1 cellular context compared by ENCODE assay signal in the genomic region with DNA sequence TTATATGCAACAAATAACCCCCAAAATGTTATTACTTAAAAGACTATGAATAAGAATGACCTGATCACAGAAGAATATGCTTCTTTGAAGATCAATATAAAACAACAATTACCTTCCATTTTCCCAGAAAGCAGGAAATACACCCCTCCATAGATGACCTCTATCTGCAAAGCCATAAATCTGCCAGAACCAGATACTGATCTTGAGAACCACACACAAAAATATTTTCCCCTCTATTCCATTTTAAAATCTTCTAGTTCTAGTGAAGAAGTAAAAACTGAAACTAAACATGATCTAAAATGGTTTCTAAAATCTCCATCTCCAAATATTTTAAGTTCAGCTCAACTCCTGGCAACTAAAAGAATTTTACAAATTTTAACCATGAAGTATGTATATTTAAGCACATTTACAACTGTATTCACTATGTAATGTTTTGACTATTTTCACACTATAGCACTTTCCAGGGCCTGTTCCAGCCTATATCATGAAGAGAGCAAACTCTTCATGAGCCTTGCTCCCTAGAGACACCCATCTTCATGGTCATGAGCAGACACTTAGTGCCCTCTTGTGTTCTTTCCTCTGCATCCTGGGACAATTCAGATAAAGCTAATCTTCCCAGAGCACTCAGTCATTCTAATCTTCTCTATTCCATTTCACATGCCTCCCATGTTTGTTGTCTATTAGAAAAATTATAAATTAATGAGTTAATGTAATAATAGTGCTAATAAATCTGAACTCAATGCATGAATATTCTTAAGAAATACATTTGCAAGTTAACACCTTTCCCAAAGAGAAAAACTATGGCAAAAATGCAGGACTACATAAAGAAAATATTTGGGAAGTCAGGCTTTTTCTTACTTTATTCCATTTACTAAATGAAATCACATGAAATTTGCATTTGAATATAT.
TF ChIP-seq lines count a peak whose summit lies in the region.

No MANE protein-coding gene starts in this region.

TF ChIP-seq in K562, 482 proteins besides CTCF, POLR2A, EP300 and RAD21 (continued from another document and continues in another):
- TF ChIP-seq, protein P1, sequence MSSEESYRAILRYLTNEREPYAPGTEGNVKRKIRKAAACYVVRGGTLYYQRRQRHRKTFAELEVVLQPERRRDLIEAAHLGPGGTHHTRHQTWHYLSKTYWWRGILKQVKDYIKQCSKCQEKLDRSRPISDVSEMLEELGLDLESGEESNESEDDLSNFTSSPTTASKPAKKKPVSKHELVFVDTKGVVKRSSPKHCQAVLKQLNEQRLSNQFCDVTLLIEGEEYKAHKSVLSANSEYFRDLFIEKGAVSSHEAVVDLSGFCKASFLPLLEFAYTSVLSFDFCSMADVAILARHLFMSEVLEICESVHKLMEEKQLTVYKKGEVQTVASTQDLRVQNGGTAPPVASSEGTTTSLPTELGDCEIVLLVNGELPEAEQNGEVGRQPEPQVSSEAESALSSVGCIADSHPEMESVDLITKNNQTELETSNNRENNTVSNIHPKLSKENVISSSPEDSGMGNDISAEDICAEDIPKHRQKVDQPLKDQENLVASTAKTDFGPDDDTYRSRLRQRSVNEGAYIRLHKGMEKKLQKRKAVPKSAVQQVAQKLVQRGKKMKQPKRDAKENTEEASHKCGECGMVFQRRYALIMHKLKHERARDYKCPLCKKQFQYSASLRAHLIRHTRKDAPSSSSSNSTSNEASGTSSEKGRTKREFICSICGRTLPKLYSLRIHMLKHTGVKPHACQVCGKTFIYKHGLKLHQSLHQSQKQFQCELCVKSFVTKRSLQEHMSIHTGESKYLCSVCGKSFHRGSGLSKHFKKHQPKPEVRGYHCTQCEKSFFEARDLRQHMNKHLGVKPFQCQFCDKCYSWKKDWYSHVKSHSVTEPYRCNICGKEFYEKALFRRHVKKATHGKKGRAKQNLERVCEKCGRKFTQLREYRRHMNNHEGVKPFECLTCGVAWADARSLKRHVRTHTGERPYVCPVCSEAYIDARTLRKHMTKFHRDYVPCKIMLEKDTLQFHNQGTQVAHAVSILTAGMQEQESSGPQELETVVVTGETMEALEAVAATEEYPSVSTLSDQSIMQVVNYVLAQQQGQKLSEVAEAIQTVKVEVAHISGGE (CRISPR knock-in tag; IDR thresholded peaks at IDR 0.05), result no peak
- TF ChIP-seq ILF3 (IDR thresholded peaks at IDR 0.05; ENCODE audit: borderline replicate concordance) (0 out of 2 replicates have a peak, but pooled peaks have one; percentile 41), KLF16 (IDR thresholded peaks at IDR 0.05) (0 out of 2 replicates have a peak, but pooled peaks have one; percentile 27), TCFL5 (CRISPR knock-in tag; conservative IDR thresholded peaks at IDR 0.05) (no peak), DDX20 (tag; IDR thresholded peaks at IDR 0.05; ENCODE audit: low read depth) (no peak), ZNF77 (CRISPR knock-in tag; IDR thresholded peaks at IDR 0.05) (no peak), POLR2H (tag; IDR thresholded peaks at IDR 0.05; ENCODE audit: low read depth) (0 out of 2 replicates have a peak, but pooled peaks have one; percentile 31), GATAD2A (IDR thresholded peaks at IDR 0.05) (no peak), CBFA2T3 (IDR thresholded peaks at IDR 0.05) (peak; percentile 79), ETV6 (IDR thresholded peaks at IDR 0.05; ENCODE audit: borderline replicate concordance in 1 of 2, low read depth in 2 of 2, low read length in 1 of 2) (no peak), ETV6 (CRISPR knock-in tag; IDR thresholded peaks at IDR 0.05; ENCODE audit: borderline replicate concordance) (no peak), ASH1L (IDR thresholded peaks at IDR 0.05; ENCODE audit: borderline replicate concordance, low read depth, partially characterized antibody) (no peak), ZNF347 (CRISPR knock-in tag; IDR thresholded peaks at IDR 0.05; ENCODE audit: low read depth) (no peak), TEAD4 (IDR thresholded peaks at IDR 0.05; ENCODE audit: low read length) (peak; percentile 55; the same call in 1 of the 2 replicates), TEAD4 (CRISPR knock-in tag; IDR thresholded peaks at IDR 0.05; ENCODE audit: borderline replicate concordance) (no peak), MED1 (CRISPR knock-in tag; IDR thresholded peaks at IDR 0.05; ENCODE audit: borderline replicate concordance) (no peak), MYC (IDR thresholded peaks at IDR 0.05; ENCODE audit: low read depth, low read length) (no peak), MYC (CRISPR knock-in tag; IDR thresholded peaks at IDR 0.05; ENCODE audit: borderline replicate concordance, low read depth) (no peak), ZNF699 (CRISPR knock-in tag; IDR thresholded peaks at IDR 0.05; ENCODE audit: insufficient replicate concordance) (no peak), BRF1 (IDR thresholded peaks at IDR 0.05; ENCODE audit: borderline replicate concordance, extremely low read depth, insufficient read length) (no peak), MECOM (CRISPR knock-in tag; IDR thresholded peaks at IDR 0.05) (no peak), NCOR1 (IDR thresholded peaks at IDR 0.05) (peak; percentile 55), DPF2 (IDR thresholded peaks at IDR 0.05) (peak; percentile 67), TCF3 (CRISPR knock-in tag; IDR thresholded peaks at IDR 0.05) (peak; percentile 58), DACH1 (IDR thresholded peaks at IDR 0.05; ENCODE audit: partially characterized antibody) (peak; percentile 93), SRSF3 (IDR thresholded peaks at IDR 0.05; ENCODE audit: insufficient read depth, low read length) (no peak), SMARCA4 (IDR thresholded peaks at IDR 0.05) (peak; percentile 55; the same call in 1 of the 2 replicates), KDM5B (IDR thresholded peaks at IDR 0.05; ENCODE audit: insufficient replicate concordance, low read depth, low read length) (no peak), HMG20A (CRISPR knock-in tag; conservative IDR thresholded peaks at IDR 0.05) (no peak), PHB2 (IDR thresholded peaks at IDR 0.05; ENCODE audit: low read depth) (no peak)
- TF ChIP-seq, protein P2, sequence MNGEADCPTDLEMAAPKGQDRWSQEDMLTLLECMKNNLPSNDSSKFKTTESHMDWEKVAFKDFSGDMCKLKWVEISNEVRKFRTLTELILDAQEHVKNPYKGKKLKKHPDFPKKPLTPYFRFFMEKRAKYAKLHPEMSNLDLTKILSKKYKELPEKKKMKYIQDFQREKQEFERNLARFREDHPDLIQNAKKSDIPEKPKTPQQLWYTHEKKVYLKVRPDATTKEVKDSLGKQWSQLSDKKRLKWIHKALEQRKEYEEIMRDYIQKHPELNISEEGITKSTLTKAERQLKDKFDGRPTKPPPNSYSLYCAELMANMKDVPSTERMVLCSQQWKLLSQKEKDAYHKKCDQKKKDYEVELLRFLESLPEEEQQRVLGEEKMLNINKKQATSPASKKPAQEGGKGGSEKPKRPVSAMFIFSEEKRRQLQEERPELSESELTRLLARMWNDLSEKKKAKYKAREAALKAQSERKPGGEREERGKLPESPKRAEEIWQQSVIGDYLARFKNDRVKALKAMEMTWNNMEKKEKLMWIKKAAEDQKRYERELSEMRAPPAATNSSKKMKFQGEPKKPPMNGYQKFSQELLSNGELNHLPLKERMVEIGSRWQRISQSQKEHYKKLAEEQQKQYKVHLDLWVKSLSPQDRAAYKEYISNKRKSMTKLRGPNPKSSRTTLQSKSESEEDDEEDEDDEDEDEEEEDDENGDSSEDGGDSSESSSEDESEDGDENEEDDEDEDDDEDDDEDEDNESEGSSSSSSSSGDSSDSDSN (IDR thresholded peaks at IDR 0.05; ENCODE audit: borderline replicate concordance in 1 of 2, low read depth in 2 of 2, low read length in 2 of 2), result no peak
- TF ChIP-seq, protein P3, sequence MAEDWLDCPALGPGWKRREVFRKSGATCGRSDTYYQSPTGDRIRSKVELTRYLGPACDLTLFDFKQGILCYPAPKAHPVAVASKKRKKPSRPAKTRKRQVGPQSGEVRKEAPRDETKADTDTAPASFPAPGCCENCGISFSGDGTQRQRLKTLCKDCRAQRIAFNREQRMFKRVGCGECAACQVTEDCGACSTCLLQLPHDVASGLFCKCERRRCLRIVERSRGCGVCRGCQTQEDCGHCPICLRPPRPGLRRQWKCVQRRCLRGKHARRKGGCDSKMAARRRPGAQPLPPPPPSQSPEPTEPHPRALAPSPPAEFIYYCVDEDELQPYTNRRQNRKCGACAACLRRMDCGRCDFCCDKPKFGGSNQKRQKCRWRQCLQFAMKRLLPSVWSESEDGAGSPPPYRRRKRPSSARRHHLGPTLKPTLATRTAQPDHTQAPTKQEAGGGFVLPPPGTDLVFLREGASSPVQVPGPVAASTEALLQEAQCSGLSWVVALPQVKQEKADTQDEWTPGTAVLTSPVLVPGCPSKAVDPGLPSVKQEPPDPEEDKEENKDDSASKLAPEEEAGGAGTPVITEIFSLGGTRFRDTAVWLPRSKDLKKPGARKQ (CRISPR knock-in tag; IDR thresholded peaks at IDR 0.05), result no peak
- TF ChIP-seq, protein P4, sequence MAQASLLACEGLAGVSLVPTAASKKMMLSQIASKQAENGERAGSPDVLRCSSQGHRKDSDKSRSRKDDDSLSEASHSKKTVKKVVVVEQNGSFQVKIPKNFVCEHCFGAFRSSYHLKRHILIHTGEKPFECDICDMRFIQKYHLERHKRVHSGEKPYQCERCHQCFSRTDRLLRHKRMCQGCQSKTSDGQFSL (CRISPR knock-in tag; IDR thresholded peaks at IDR 0.05), result no peak
- TF ChIP-seq, protein P4 (tag; IDR thresholded peaks at IDR 0.05), result no peak
- TF ChIP-seq, protein P5, sequence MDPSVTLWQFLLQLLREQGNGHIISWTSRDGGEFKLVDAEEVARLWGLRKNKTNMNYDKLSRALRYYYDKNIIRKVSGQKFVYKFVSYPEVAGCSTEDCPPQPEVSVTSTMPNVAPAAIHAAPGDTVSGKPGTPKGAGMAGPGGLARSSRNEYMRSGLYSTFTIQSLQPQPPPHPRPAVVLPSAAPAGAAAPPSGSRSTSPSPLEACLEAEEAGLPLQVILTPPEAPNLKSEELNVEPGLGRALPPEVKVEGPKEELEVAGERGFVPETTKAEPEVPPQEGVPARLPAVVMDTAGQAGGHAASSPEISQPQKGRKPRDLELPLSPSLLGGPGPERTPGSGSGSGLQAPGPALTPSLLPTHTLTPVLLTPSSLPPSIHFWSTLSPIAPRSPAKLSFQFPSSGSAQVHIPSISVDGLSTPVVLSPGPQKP (CRISPR knock-in tag; IDR thresholded peaks at IDR 0.05), result no peak
- TF ChIP-seq, protein P6, sequence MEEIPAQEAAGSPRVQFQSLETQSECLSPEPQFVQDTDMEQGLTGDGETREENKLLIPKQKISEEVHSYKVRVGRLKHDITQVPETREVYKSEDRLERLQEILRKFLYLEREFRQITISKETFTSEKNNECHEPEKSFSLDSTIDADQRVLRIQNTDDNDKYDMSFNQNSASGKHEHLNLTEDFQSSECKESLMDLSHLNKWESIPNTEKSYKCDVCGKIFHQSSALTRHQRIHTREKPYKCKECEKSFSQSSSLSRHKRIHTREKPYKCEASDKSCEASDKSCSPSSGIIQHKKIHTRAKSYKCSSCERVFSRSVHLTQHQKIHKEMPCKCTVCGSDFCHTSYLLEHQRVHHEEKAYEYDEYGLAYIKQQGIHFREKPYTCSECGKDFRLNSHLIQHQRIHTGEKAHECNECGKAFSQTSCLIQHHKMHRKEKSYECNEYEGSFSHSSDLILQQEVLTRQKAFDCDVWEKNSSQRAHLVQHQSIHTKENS (CRISPR knock-in tag; IDR thresholded peaks at IDR 0.05), result no peak
- TF ChIP-seq, protein P7, sequence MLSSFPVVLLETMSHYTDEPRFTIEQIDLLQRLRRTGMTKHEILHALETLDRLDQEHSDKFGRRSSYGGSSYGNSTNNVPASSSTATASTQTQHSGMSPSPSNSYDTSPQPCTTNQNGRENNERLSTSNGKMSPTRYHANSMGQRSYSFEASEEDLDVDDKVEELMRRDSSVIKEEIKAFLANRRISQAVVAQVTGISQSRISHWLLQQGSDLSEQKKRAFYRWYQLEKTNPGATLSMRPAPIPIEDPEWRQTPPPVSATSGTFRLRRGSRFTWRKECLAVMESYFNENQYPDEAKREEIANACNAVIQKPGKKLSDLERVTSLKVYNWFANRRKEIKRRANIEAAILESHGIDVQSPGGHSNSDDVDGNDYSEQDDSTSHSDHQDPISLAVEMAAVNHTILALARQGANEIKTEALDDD (IDR thresholded peaks at IDR 0.05), result no peak
- TF ChIP-seq, protein P8, sequence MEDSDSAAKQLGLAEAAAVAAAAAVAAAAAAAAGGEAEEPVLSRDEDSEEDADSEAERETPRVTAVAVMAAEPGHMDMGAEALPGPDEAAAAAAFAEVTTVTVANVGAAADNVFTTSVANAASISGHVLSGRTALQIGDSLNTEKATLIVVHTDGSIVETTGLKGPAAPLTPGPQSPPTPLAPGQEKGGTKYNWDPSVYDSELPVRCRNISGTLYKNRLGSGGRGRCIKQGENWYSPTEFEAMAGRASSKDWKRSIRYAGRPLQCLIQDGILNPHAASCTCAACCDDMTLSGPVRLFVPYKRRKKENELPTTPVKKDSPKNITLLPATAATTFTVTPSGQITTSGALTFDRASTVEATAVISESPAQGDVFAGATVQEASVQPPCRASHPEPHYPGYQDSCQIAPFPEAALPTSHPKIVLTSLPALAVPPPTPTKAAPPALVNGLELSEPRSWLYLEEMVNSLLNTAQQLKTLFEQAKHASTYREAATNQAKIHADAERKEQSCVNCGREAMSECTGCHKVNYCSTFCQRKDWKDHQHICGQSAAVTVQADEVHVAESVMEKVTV (CRISPR knock-in tag; IDR thresholded peaks at IDR 0.05), result peak; percentile 37; the same call in 1 of the 2 replicates
- TF ChIP-seq, protein P9, sequence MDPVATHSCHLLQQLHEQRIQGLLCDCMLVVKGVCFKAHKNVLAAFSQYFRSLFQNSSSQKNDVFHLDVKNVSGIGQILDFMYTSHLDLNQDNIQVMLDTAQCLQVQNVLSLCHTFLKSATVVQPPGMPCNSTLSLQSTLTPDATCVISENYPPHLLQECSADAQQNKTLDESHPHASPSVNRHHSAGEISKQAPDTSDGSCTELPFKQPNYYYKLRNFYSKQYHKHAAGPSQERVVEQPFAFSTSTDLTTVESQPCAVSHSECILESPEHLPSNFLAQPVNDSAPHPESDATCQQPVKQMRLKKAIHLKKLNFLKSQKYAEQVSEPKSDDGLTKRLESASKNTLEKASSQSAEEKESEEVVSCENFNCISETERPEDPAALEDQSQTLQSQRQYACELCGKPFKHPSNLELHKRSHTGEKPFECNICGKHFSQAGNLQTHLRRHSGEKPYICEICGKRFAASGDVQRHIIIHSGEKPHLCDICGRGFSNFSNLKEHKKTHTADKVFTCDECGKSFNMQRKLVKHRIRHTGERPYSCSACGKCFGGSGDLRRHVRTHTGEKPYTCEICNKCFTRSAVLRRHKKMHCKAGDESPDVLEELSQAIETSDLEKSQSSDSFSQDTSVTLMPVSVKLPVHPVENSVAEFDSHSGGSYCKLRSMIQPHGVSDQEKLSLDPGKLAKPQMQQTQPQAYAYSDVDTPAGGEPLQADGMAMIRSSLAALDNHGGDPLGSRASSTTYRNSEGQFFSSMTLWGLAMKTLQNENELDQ (CRISPR knock-in tag; IDR thresholded peaks at IDR 0.05; ENCODE audit: borderline replicate concordance), result no peak
- TF ChIP-seq, protein P10, sequence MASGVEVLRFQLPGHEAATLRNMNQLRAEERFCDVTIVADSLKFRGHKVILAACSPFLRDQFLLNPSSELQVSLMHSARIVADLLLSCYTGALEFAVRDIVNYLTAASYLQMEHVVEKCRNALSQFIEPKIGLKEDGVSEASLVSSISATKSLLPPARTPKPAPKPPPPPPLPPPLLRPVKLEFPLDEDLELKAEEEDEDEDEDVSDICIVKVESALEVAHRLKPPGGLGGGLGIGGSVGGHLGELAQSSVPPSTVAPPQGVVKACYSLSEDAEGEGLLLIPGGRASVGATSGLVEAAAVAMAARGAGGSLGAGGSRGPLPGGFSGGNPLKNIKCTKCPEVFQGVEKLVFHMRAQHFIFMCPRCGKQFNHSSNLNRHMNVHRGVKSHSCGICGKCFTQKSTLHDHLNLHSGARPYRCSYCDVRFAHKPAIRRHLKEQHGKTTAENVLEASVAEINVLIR (CRISPR knock-in tag; IDR thresholded peaks at IDR 0.05), result no peak
